ENCODE assay signal across 13 cellular contexts in the genomic region with DNA sequence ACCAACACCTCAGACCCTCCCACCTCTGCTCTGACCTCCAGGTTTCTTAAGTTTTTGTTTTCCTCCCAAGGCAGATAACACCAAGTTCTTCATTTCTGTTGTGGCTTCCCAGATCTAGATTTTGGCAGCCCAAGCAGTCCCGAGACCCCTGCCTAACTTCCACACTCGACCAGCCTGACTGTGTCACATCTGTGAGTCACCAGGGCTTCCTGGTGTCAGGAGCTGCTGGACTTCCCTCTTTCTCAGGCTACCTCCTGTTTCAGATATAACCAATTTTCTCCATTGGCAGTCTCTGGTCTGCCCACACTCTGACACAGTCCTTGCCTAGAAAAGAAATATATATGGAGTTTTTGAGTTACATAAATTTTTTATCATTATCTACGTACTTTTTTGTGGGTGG. TPM values are rescaled to one million over a fixed set of nuclear protein-coding genes. Genes with fewer than 3 reads are reported as not detected.
DNase-seq lines count a peak whose midpoint lies in the region; ATAC-seq and TF ChIP-seq lines count a peak whose summit lies in the region.
"Had no signal": no experiment of that assay in that cellular context is flagged by ENCODE, and none has a peak within 500 bp of the region (broad histone marks: within the 10 kb centered on the region; RNA-seq: fewer than 3 reads in every experiment).

No MANE protein-coding gene starts in this region.

- H3K9me3 Mint-ChIP-seq in GM23338: no peaks in the 10 kb centered on the region
- no peaks in the 10 kb centered on the region for H3K9me3 Mint-ChIP-seq in activated CD4-positive, alpha-beta T cell treated with anti-CD3 and anti-CD28 coated beads, Interleukin-2, amount 10 ng/mL, durations not matched to agents 24 days and 14 days
- H3K9me3 Mint-ChIP-seq: brain; T-helper 1 cell treated with Interleukin-12 subunit alpha and Interleukin-12 subunit beta and Interleukin-4 antibody, amounts not matched to agents 30 μg/mL and 1 μg/mL, for 36 hours had no signal

- no peaks in the 10 kb centered on the region for H4K20me1 ChIP-seq in GM23338 (replicated peaks; ENCODE audit: insufficient read depth)

- intact Hi-C loops in left ventricle myocardium superior (cut with micrococcal nuclease): no loop called here
- intact Hi-C loops in sciatic nerve (cut with DNase I): no loop called here
- intact Hi-C loops in activated CD4-positive, alpha-beta T cell treated with anti-CD3 and anti-CD28 coated beads, Interleukin-2, amount 10 ng/mL, durations not matched to agents 24 days and 14 days (cut with micrococcal nuclease): no loop called here

- H3K27ac ChIP-seq in GM23338 (ENCODE audit: low read depth): no peak overlapping the region

- no peaks in the 10 kb centered on the region for H3K79me2 ChIP-seq in GM23338 (replicated peaks; ENCODE audit: insufficient read depth)

- H2AFZ ChIP-seq in GM23338: 0 out of 2 replicates have a peak overlapping the region, but pooled peaks have one; percentile 32

- no peak overlapping the region for H3K27ac Mint-ChIP-seq in GM23338
- H3K27ac Mint-ChIP-seq in activated CD4-positive, alpha-beta T cell treated with anti-CD3 and anti-CD28 coated beads, Interleukin-2, amount 10 ng/mL, durations not matched to agents 24 days and 14 days: no peak overlapping the region
- H3K27ac Mint-ChIP-seq: T-helper 1 cell treated with Interleukin-12 subunit alpha and Interleukin-12 subunit beta and Interleukin-4 antibody, amounts not matched to agents 30 μg/mL and 1 μg/mL, for 36 hours had no signal

- no peak overlapping the region for H3K4me3 ChIP-seq in GM23338

- H3K36me3 ChIP-seq in GM23338 (ENCODE audit: insufficient read depth): no peaks in the 10 kb centered on the region

- H3K4me3 Mint-ChIP-seq in GM23338: no peak overlapping the region
- no peak overlapping the region for H3K4me3 Mint-ChIP-seq in activated CD4-positive, alpha-beta T cell treated with anti-CD3 and anti-CD28 coated beads, Interleukin-2, amount 10 ng/mL, durations not matched to agents 24 days and 14 days
- H3K4me3 Mint-ChIP-seq: brain; T-helper 1 cell treated with Interleukin-12 subunit alpha and Interleukin-12 subunit beta and Interleukin-4 antibody, amounts not matched to agents 30 μg/mL and 1 μg/mL, for 36 hours had no signal

- no peaks in the 10 kb centered on the region for H3K27me3 Mint-ChIP-seq in GM23338 (ENCODE audit: insufficient read depth, low read depth, poor library complexity)
- H3K27me3 Mint-ChIP-seq in activated CD4-positive, alpha-beta T cell treated with anti-CD3 and anti-CD28 coated beads, Interleukin-2, amount 10 ng/mL, durations not matched to agents 24 days and 14 days: no peaks in the 10 kb centered on the region
- H3K27me3 Mint-ChIP-seq: brain had no signal

- no peaks in the 10 kb centered on the region for H3F3A ChIP-seq in GM23338 (replicated peaks; ENCODE audit: low read depth)

- DNase-seq in GM23338 (ENCODE audit: low spot score) (no peak), SKM-1 (lab: John Stamatoyannopoulos, UW; ENCODE audit: unreplicated experiment) (peak; percentile 75), left ventricle myocardium superior (peak; percentile 34), sciatic nerve (ENCODE audit: low spot score) (peak; percentile 59), amygdala (lab: John Stamatoyannopoulos, UW) (no peak)
- no peak for DNase-seq in activated CD4-positive, alpha-beta T cell treated with anti-CD3 and anti-CD28 coated beads, Interleukin-2, amount 10 ng/mL, durations not matched to agents 24 days and 14 days
- DNase-seq: NCI-H526 treated with DMSO at 0.1 percent for 48 hours, posterior cingulate gyrus had no signal

- no peak for TF ChIP-seq CTCF in GM23338 (conservative IDR thresholded peaks at IDR 0.05; ENCODE audit: low read depth in 2 of 2)

- ATAC-seq in GM23338 (no peak), left ventricle myocardium superior (peak; percentile 30), sciatic nerve (peak; percentile 25), GM21717 (IDR thresholded peaks at IDR 0.05; ENCODE audit: unreplicated experiment) (no peak), GM18502 (IDR thresholded peaks at IDR 0.05; ENCODE audit: poor library complexity, unreplicated experiment) (no peak)

- no peaks in the 10 kb centered on the region for H3K4me1 ChIP-seq in GM23338 (ENCODE audit: insufficient read depth)

- H3K27me3 ChIP-seq in GM23338 (ENCODE audit: insufficient read depth): no peaks in the 10 kb centered on the region

- no peak overlapping the region for H3K4me2 ChIP-seq in GM23338

- peaks cover 10% of the 10 kb centered on the region; the same call in 1 of the 2 replicates for H3K9me2 ChIP-seq in GM23338 (ENCODE audit: insufficient read depth)

- peaks cover 2% of the 10 kb centered on the region; the same call in 2 of the 3 replicates for H3K4me1 Mint-ChIP-seq in GM23338
- peaks cover 27% of the 10 kb centered on the region for H3K4me1 Mint-ChIP-seq in activated CD4-positive, alpha-beta T cell treated with anti-CD3 and anti-CD28 coated beads, Interleukin-2, amount 10 ng/mL, durations not matched to agents 24 days and 14 days

- no peaks in the 10 kb centered on the region for H3K36me3 Mint-ChIP-seq in GM23338 (ENCODE audit: low read depth)
- H3K36me3 Mint-ChIP-seq in activated CD4-positive, alpha-beta T cell treated with anti-CD3 and anti-CD28 coated beads, Interleukin-2, amount 10 ng/mL, durations not matched to agents 24 days and 14 days (ENCODE audit: low read depth): no peaks in the 10 kb centered on the region
- H3K36me3 Mint-ChIP-seq: brain had no signal

TF ChIP-seq in GM23338, 12 proteins besides CTCF, POLR2A, EP300 and RAD21:
- TF ChIP-seq REST (IDR thresholded peaks at IDR 0.05; ENCODE audit: unreplicated experiment): no peak
- no peak for TF ChIP-seq ZNF114 (CRISPR knock-in tag; IDR thresholded peaks at IDR 0.05)
- TF ChIP-seq ETS1 (IDR thresholded peaks at IDR 0.05): no peak
- no peak for TF ChIP-seq STAT1 (IDR thresholded peaks at IDR 0.05; ENCODE audit: unreplicated experiment)
- TF ChIP-seq JUNB (IDR thresholded peaks at IDR 0.05; ENCODE audit: unreplicated experiment): no peak

RNA-seq across cellular contexts. Expression of gene CCN6, which starts 46.1 kb away (rescaled TPM):
- total RNA-seq in GM23338 (2014; rRNA removed; shearing (Covaris generic)): not detected in 2 replicates
- polyA plus RNA-seq in GM23338 (2016; fragmentation: Nextera tagmentation; extraction: Ambion mirVana): 0.65 and 0.73 TPM in 2 replicates
- total RNA-seq in left ventricle myocardium superior: not detected
- 0.18 TPM for total RNA-seq in sciatic nerve
- 0.26 and 0.72 TPM in 2 replicates for total RNA-seq in activated CD4-positive, alpha-beta T cell treated with anti-CD3 and anti-CD28 coated beads, Interleukin-2, amount 10 ng/mL, durations not matched to agents 24 days and 14 days
- total RNA-seq: fibroblast of lung had no signal

Comparison
In these comparisons a context has a peak if more than half of its experiments do, and no peak if none do; other contexts are left out.
1. ATAC-seq: peak in left ventricle myocardium superior (single experiment) and sciatic nerve (single experiment); none in GM23338 (single experiment), GM21717 (single experiment) and GM18502 (single experiment).
2. DNase-seq: peak in SKM-1 (single experiment), left ventricle myocardium superior (single experiment) and sciatic nerve (single experiment); none in GM23338 (single experiment), amygdala (0 of 56) and activated CD4-positive, alpha-beta T cell treated with anti-CD3 and anti-CD28 coated beads, Interleukin-2, amount 10 ng/mL, durations not matched to agents 24 days and 14 days (single experiment).